In genomic region chr21:26057488-26058170, GRCh38 we compare ENCODE assay signal across 11 cellular contexts.
"Had no signal": no experiment of that assay in that cellular context is flagged by ENCODE, and none has a peak within 500 bp of the region (broad histone marks: within the 10 kb centered on the region; RNA-seq: fewer than 3 reads in every experiment).

No MANE protein-coding gene starts in this region.

- H3K27me3 Mint-ChIP-seq: activated naive CD4-positive, alpha-beta T cell treated with anti-CD3 and anti-CD28 coated beads, Interleukin-2, amount 50 U/mL, for 24 hours; stimulated activated naive CD8-positive, alpha-beta T cell treated with anti-CD3 and anti-CD28 coated beads, Interleukin-15, Interleukin-2, amounts not matched to agents 100 ng/mL and 50 ng/mL, for 24 hours had no signal

- H3K36me3 Mint-ChIP-seq: immature natural killer cell had no signal

- DNase-seq: activated T-cell treated with anti-CD3 and anti-CD28 coated beads, Interleukin-2, amount 50 U/mL, for 1 hour; brain microvascular endothelial cell; dermis blood vessel endothelial cell; endodermal cell; erythroblast; immature natural killer cell; left cardiac atrium; mammary epithelial cell; stimulated activated CD4-positive, alpha-beta T cell treated with anti-CD3 and anti-CD28 coated beads, Interleukin-4, amount 100 ng/mL, for 24 hours had no signal

- ATAC-seq: left cardiac atrium had no signal

- H3K4me1 Mint-ChIP-seq: immature natural killer cell had no signal

- H3K9me3 Mint-ChIP-seq: activated naive CD4-positive, alpha-beta T cell treated with anti-CD3 and anti-CD28 coated beads, Interleukin-2, amount 50 U/mL, for 24 hours; endodermal cell; stimulated activated naive CD8-positive, alpha-beta T cell treated with anti-CD3 and anti-CD28 coated beads, Interleukin-15, Interleukin-2, amounts not matched to agents 100 ng/mL and 50 ng/mL, for 24 hours had no signal

- H3K27ac Mint-ChIP-seq: activated naive CD4-positive, alpha-beta T cell treated with anti-CD3 and anti-CD28 coated beads, Interleukin-2, amount 50 U/mL, for 24 hours; endodermal cell; immature natural killer cell; stimulated activated naive CD8-positive, alpha-beta T cell treated with anti-CD3 and anti-CD28 coated beads, Interleukin-15, Interleukin-2, amounts not matched to agents 100 ng/mL and 50 ng/mL, for 24 hours had no signal

- H3K4me3 Mint-ChIP-seq: activated naive CD4-positive, alpha-beta T cell treated with anti-CD3 and anti-CD28 coated beads, Interleukin-2, amount 50 U/mL, for 24 hours; endodermal cell; immature natural killer cell; stimulated activated naive CD8-positive, alpha-beta T cell treated with anti-CD3 and anti-CD28 coated beads, Interleukin-15, Interleukin-2, amounts not matched to agents 100 ng/mL and 50 ng/mL, for 24 hours had no signal
